Comparison of ENCODE assay signal across 20 cellular contexts in genomic region chr4:152961041-152961751, GRCh38. TPM values are rescaled to one million over a fixed set of nuclear protein-coding genes. Genes with fewer than 3 reads are reported as not detected.
A peak's percentile ranks its signal among the peaks of the same experiment; 100 is the strongest.
DNase-seq lines count a peak whose midpoint lies in the region; ATAC-seq and TF ChIP-seq lines count a peak whose summit lies in the region.
"Had no signal": no experiment of that assay in that cellular context is flagged by ENCODE, and none has a peak within 500 bp of the region (broad histone marks: within the 10 kb centered on the region; RNA-seq: fewer than 3 reads in every experiment).

No MANE protein-coding gene starts in this region.

- H3K27me3 ChIP-seq in adipocyte (replicated peaks; ENCODE audit: control insufficient read depth, insufficient read depth, low read length) (no peaks in the 10 kb centered on the region), osteoblast (ENCODE audit: insufficient read depth, low read length) (no peaks in the 10 kb centered on the region), heart left ventricle (no peaks in the 10 kb centered on the region)
- H3K27me3 ChIP-seq: body of pancreas had no signal

- no peaks in the 10 kb centered on the region for H4K20me1 ChIP-seq in osteoblast (ENCODE audit: insufficient read depth, low read length)

- H3K36me3 Mint-ChIP-seq in glutamatergic neuron (ENCODE audit: unreplicated experiment) (peaks cover 8% of the 10 kb centered on the region), type B pancreatic cell (peaks cover 11% of the 10 kb centered on the region)
- H3K36me3 Mint-ChIP-seq: activated naive CD8-positive, alpha-beta T cell; natural killer cell had no signal

- H3K36me3 ChIP-seq in adipocyte (ENCODE audit: control insufficient read depth, insufficient read depth, low read length, severe bottlenecking), result no peaks in the 10 kb centered on the region
- no peaks in the 10 kb centered on the region for H3K36me3 ChIP-seq in osteoblast (ENCODE audit: insufficient read depth, low read length)
- H3K36me3 ChIP-seq in heart left ventricle, result no peaks in the 10 kb centered on the region
- H3K36me3 ChIP-seq: prostate gland had no signal

- TF ChIP-seq CTCF in glutamatergic neuron (IDR thresholded peaks at IDR 0.05; ENCODE audit: partially characterized antibody, unreplicated experiment) (no peak), osteoblast (IDR thresholded peaks at IDR 0.05; ENCODE audit: extremely low read depth, low read depth, low read length) (no peak), type B pancreatic cell (conservative IDR thresholded peaks at IDR 0.05) (no peak), heart left ventricle (IDR thresholded peaks at IDR 0.05) (no peak)

- ATAC-seq in heart left ventricle (no peak), GM19035 (IDR thresholded peaks at IDR 0.05; ENCODE audit: unreplicated experiment) (no peak)
- ATAC-seq: activated CD8-positive, alpha-beta T cell treated with anti-CD3 and anti-CD28 coated beads, Interleukin-2, amount 10 ng/mL, durations not matched to agents 7 days and 5 days; activated T-cell treated with anti-CD3 and anti-CD28 coated beads, Interleukin-2, amount 50 U/mL, for 4 hours; body of pancreas; natural killer cell had no signal

- H3K9ac ChIP-seq in adipocyte (ENCODE audit: low read length), result peak overlapping the region; percentile 27

- H3K9me3 ChIP-seq in adipocyte (ENCODE audit: control insufficient read depth, low read length), result no peaks in the 10 kb centered on the region
- no peaks in the 10 kb centered on the region for H3K9me3 ChIP-seq in osteoblast (ENCODE audit: low read depth, low read length)
- H3K9me3 ChIP-seq in heart left ventricle, result no peaks in the 10 kb centered on the region
- H3K9me3 ChIP-seq: body of pancreas, prostate gland had no signal

- no peak overlapping the region for H3K4me3 ChIP-seq in adipocyte (ENCODE audit: low read length)
- peak overlapping the region; percentile 29 for H3K4me3 ChIP-seq in osteoblast (ENCODE audit: insufficient read depth, low read length)
- no peak overlapping the region for H3K4me3 ChIP-seq in heart left ventricle
- H3K4me3 ChIP-seq: body of pancreas, prostate gland had no signal

- H3K4me1 ChIP-seq in adipocyte (ENCODE audit: control insufficient read depth, insufficient read depth, low read length) (peaks cover 23% of the 10 kb centered on the region), osteoblast (ENCODE audit: insufficient read depth, low read length) (peaks cover 9% of the 10 kb centered on the region), heart left ventricle (peaks cover 0 to 19% (median 12%) of the 10 kb centered on the region in 12 donors)

- peak overlapping the region; percentile 65 for H3K27ac ChIP-seq in osteoblast (ENCODE audit: low read depth, low read length)
- no peak overlapping the region for H3K27ac ChIP-seq in heart left ventricle
- H3K27ac ChIP-seq: body of pancreas had no signal

- H3K4me3 Mint-ChIP-seq in glutamatergic neuron (ENCODE audit: unreplicated experiment) (no peak overlapping the region), type B pancreatic cell (no peak overlapping the region)
- H3K4me3 Mint-ChIP-seq: activated CD8-positive, alpha-beta T cell treated with anti-CD3 and anti-CD28 coated beads, Interleukin-2, amount 10 ng/mL, durations not matched to agents 7 days and 5 days; activated naive CD8-positive, alpha-beta T cell; activated T-cell treated with anti-CD3 and anti-CD28 coated beads, Interleukin-2, amount 50 U/mL, for 4 hours; natural killer cell had no signal

- intact Hi-C loops in heart left ventricle (cut with DNase I), result no loop called here

- no peaks in the 10 kb centered on the region for H3K79me2 ChIP-seq in osteoblast (ENCODE audit: insufficient read depth, low read length)

- no peak for DNase-seq in adipocyte (ENCODE audit: low read depth)
- DNase-seq in glutamatergic neuron, result no peak
- no peak for DNase-seq in osteoblast (ENCODE audit: insufficient read length, low spot score, missing footprints)
- no peak for DNase-seq in type B pancreatic cell (ENCODE audit: extremely low spot score, unreplicated experiment)
- DNase-seq in mesenteric fat pad (ENCODE audit: low spot score), result no peak
- DNase-seq in heart left ventricle, result no peak
- DNase-seq in iPS-NIHi7 (ENCODE audit: extremely low spot score), result no peak
- DNase-seq: activated CD4-positive, CD25-positive, alpha-beta regulatory T cell treated with anti-CD3 and anti-CD28 coated beads, Interleukin-2, amount 50 U/mL, for 72 hours; activated CD8-positive, alpha-beta T cell treated with anti-CD3 and anti-CD28 coated beads, Interleukin-2, amount 10 ng/mL, durations not matched to agents 7 days and 5 days; activated T-cell treated with anti-CD3 and anti-CD28 coated beads, Interleukin-2, amount 50 U/mL, for 4 hours; hippocampal formation; mesenchymal stem cell; natural killer cell; NCI-H2081 treated with DMSO at 0.1 percent for 48 hours; NCI-H524; T1000 had no signal

- H3K9me3 Mint-ChIP-seq in glutamatergic neuron (ENCODE audit: unreplicated experiment), result peaks cover 2% of the 10 kb centered on the region
- no peaks in the 10 kb centered on the region for H3K9me3 Mint-ChIP-seq in type B pancreatic cell
- H3K9me3 Mint-ChIP-seq: activated T-cell treated with anti-CD3 and anti-CD28 coated beads, Interleukin-2, amount 50 U/mL, for 4 hours; natural killer cell had no signal

- peak overlapping the region; percentile 71 for H2AFZ ChIP-seq in osteoblast (ENCODE audit: low read length)

- H3K4me1 Mint-ChIP-seq in glutamatergic neuron (ENCODE audit: low read depth, unreplicated experiment) (peaks cover 29% of the 10 kb centered on the region), type B pancreatic cell (ENCODE audit: unreplicated experiment) (peaks cover 31% of the 10 kb centered on the region)

- no peak for TF ChIP-seq POLR2A in heart left ventricle (IDR thresholded peaks at IDR 0.05)

- H3K27ac Mint-ChIP-seq in glutamatergic neuron (ENCODE audit: unreplicated experiment) (peak overlapping the region; percentile 44), type B pancreatic cell (peak overlapping the region; percentile 2)
- H3K27ac Mint-ChIP-seq: activated CD8-positive, alpha-beta T cell treated with anti-CD3 and anti-CD28 coated beads, Interleukin-2, amount 10 ng/mL, durations not matched to agents 7 days and 5 days; activated naive CD8-positive, alpha-beta T cell; natural killer cell had no signal

- H3K27me3 Mint-ChIP-seq in glutamatergic neuron (ENCODE audit: unreplicated experiment) (peaks cover 4% of the 10 kb centered on the region), type B pancreatic cell (no peaks in the 10 kb centered on the region)
- H3K27me3 Mint-ChIP-seq: activated naive CD8-positive, alpha-beta T cell had no signal

- H3K4me2 ChIP-seq in osteoblast (ENCODE audit: insufficient read depth, low read length), result peak overlapping the region; percentile 60

- WGBS in heart left ventricle, 4 donors, result 79 to 82% (median 80%) methylated on average over 13 of the region's 13 CpGs

RNA-seq across cellular contexts. Expression of gene FHDC1, which starts 25.1 kb away (rescaled TPM):
- 42.0 TPM for total RNA-seq in glutamatergic neuron (ENCODE audit: unreplicated experiment)
- 0.29 and 0.36 TPM in 2 replicates for total RNA-seq in osteoblast
- total RNA-seq in type B pancreatic cell (ENCODE audit: low replicate concordance), result 23.1 and 78.0 TPM in 2 replicates
- total RNA-seq in mesenteric fat pad, result 1.2 TPM
- under 1 TPM; 0.04 to 0.97 (median 0.19) TPM for total RNA-seq in heart left ventricle
- under 1 TPM; 0.27 to 0.30 TPM for polyA plus RNA-seq in heart left ventricle

Comparison
In these comparisons a context has a peak if more than half of its experiments do, and no peak if none do; other contexts are left out.
1. RNA of gene FHDC1, which starts 25.1 kb away (total RNA-seq): 42.0 TPM in glutamatergic neuron (single experiment) and 23.1 to 78.0 TPM in type B pancreatic cell; 1.2 TPM in mesenteric fat pad (single experiment), 0.29 to 0.36 TPM in osteoblast and 0.04 to 0.97 TPM in heart left ventricle; every median in the first group is over 10 times any median in the second.